In genomic region chr12:30975581-30975980, GRCh38 we compare ENCODE assay signal across 2 cellular contexts.
TF ChIP-seq lines count a peak whose summit lies in the region.

No MANE protein-coding gene starts in this region.

TF ChIP-seq in IMR-90, 13 proteins besides CTCF, POLR2A, EP300 and RAD21:
- TF ChIP-seq FOS (IDR thresholded peaks at IDR 0.05; ENCODE audit: low read depth, low read length) (no peak), ELK1 (IDR thresholded peaks at IDR 0.05; ENCODE audit: borderline replicate concordance, low read depth, low read length) (no peak), CEBPB (IDR thresholded peaks at IDR 0.05; ENCODE audit: low read depth, low read length) (no peak), NFE2L2 (IDR thresholded peaks at IDR 0.05; ENCODE audit: low read depth, low read length) (no peak), RCOR1 (IDR thresholded peaks at IDR 0.05; ENCODE audit: insufficient replicate concordance, low read length) (no peak), BHLHE40 (IDR thresholded peaks at IDR 0.05; ENCODE audit: low read depth, low read length) (no peak), CHD1 (IDR thresholded peaks at IDR 0.05; ENCODE audit: low read depth, low read length) (no peak), MAZ (IDR thresholded peaks at IDR 0.05; ENCODE audit: borderline replicate concordance, low read depth, low read length) (no peak), RFX5 (IDR thresholded peaks at IDR 0.05; ENCODE audit: low read depth, low read length) (no peak)

TF ChIP-seq in SK-N-SH, 30 proteins besides CTCF, POLR2A, EP300 and RAD21:
- TF ChIP-seq PBX3 (IDR thresholded peaks at IDR 0.05), result 0 out of 2 replicates have a peak, but pooled peaks have one; percentile 9
- TF ChIP-seq RFX5 (IDR thresholded peaks at IDR 0.05; ENCODE audit: low read length), result no peak
